Comparison of ENCODE assay signal across 22 cellular contexts in genomic region chr7:101945034-101945758, GRCh38.
DNase-seq lines count a peak whose midpoint lies in the region; ATAC-seq and TF ChIP-seq lines count a peak whose summit lies in the region.
"Had no signal": no experiment of that assay in that cellular context is flagged by ENCODE, and none has a peak within 500 bp of the region (broad histone marks: within the 10 kb centered on the region; RNA-seq: fewer than 3 reads in every experiment).

No MANE protein-coding gene starts in this region.

- H3K18ac ChIP-seq in mesenchymal stem cell (ENCODE audit: low read depth in 1 of 2, low read length in 2 of 2) = no peak overlapping the region

- H2AFZ ChIP-seq in mesenchymal stem cell (ENCODE audit: low read depth, low read length) = no peak overlapping the region

- no peak overlapping the region for H3K4me3 Mint-ChIP-seq in natural killer cell treated with Interleukin-12 subunit alpha and Interleukin-12 subunit beta and Interleukin-15 and Interleukin-18, amount 100 ng/mL, for 72 hours
- H3K4me3 Mint-ChIP-seq in natural killer cell (no peak overlapping the region), neural crest cell (no peak overlapping the region)
- H3K4me3 Mint-ChIP-seq: naive B cell had no signal

- no peaks in the 10 kb centered on the region for H3K9me3 ChIP-seq in mesenchymal stem cell (ENCODE audit: control insufficient read depth, low read length)
- H3K9me3 ChIP-seq: spleen, stomach had no signal

- no peak overlapping the region for H3K27ac ChIP-seq in mesenchymal stem cell (ENCODE audit: low read length, poor library complexity, severe bottlenecking)
- H3K27ac ChIP-seq: HL-60, spleen, VCaP had no signal

- no peak for TF ChIP-seq CTCF in natural killer cell (IDR thresholded peaks at IDR 0.05)
- no peak for TF ChIP-seq CTCF in neural crest cell (conservative IDR thresholded peaks at IDR 0.05)

- peak overlapping the region in 1 of 2 experiments; percentile 7 for H2BK12ac ChIP-seq in mesenchymal stem cell (ENCODE audit: low read length in 2 of 2)

- H3K79me1 ChIP-seq in mesenchymal stem cell (replicated peaks; ENCODE audit: low read length, poor library complexity, severe bottlenecking) = peaks cover 37% of the 10 kb centered on the region

- H3K4me1 Mint-ChIP-seq in natural killer cell treated with Interleukin-12 subunit alpha and Interleukin-12 subunit beta and Interleukin-15 and Interleukin-18, amount 100 ng/mL, for 72 hours (ENCODE audit: low read depth in 2 of 2) = peaks cover 13 to 14% of the 10 kb centered on the region in 2 donors
- H3K4me1 Mint-ChIP-seq in natural killer cell (peaks cover 10 to 30% of the 10 kb centered on the region in 2 donors), neural crest cell (peaks cover 17% of the 10 kb centered on the region)

- WGBS in mesenchymal stem cell = 94% methylated on average over 14 of the region's 15 CpGs

- peak; percentile 38 for DNase-seq in natural killer cell treated with Interleukin-12 subunit alpha and Interleukin-12 subunit beta and Interleukin-15 and Interleukin-18, amount 100 ng/mL, for 72 hours (ENCODE audit: low spot score)
- no peak for DNase-seq in natural killer cell
- peak; percentile 66 for DNase-seq in Right ventricle myocardium superior
- no peak for DNase-seq in neural crest cell (ENCODE audit: low read depth, low spot score)
- no peak for DNase-seq in NCI-H1436 treated with DMSO at 0.1 percent for 48 hours (lab: John Stamatoyannopoulos, UW)
- DNase-seq in mesenchymal stem cell = no peak
- DNase-seq in posterior vena cava (ENCODE audit: low spot score) = no peak
- DNase-seq: activated CD4-positive, alpha-beta T cell treated with anti-CD3 and anti-CD28 coated beads, Interleukin-2, amount 50 U/mL, for 1 hour; activated effector memory CD4-positive, alpha-beta T cell treated with Interleukin-2 at 50 U/mL for 16 hours; C1 segment of cervical spinal cord; MM.1S; naive B cell; NCI-H2171 treated with DMSO at 0.1 percent for 48 hours; NCI-H526; SIG-M5; spleen; stimulated activated CD4-positive, alpha-beta T cell treated with anti-CD3 and anti-CD28 coated beads, Interleukin-4, amount 100 ng/mL, for 24 hours; stomach had no signal

- no peak overlapping the region for H4K91ac ChIP-seq in mesenchymal stem cell (ENCODE audit: low read length)

- peaks cover 27% of the 10 kb centered on the region for H3K4me1 ChIP-seq in mesenchymal stem cell (ENCODE audit: control insufficient read depth, insufficient read depth, low read depth, low read length)

- no peak overlapping the region for H3K4me3 ChIP-seq in mesenchymal stem cell (ENCODE audit: insufficient read depth in 1 of 2, low read depth in 1 of 2, low read length in 2 of 2)
- H3K4me3 ChIP-seq: coronary artery, spleen, stomach had no signal

- no peak overlapping the region for H3K14ac ChIP-seq in mesenchymal stem cell (ENCODE audit: low read length in 2 of 2)

- intact Hi-C loops in natural killer cell (cut with micrococcal nuclease) = no loop called here
- intact Hi-C loops in Right ventricle myocardium superior (cut with DNase I) = no loop called here
- intact Hi-C loops in posterior vena cava (cut with DNase I) = no loop called here

- H4K8ac ChIP-seq in mesenchymal stem cell (ENCODE audit: low read length) = no peak overlapping the region

- H2BK5ac ChIP-seq in mesenchymal stem cell (ENCODE audit: low read depth, low read length, poor library complexity, severe bottlenecking) = no peak overlapping the region

- H3K36me3 Mint-ChIP-seq in natural killer cell treated with Interleukin-12 subunit alpha and Interleukin-12 subunit beta and Interleukin-15 and Interleukin-18, amount 100 ng/mL, for 72 hours = no peaks in the 10 kb centered on the region
- H3K36me3 Mint-ChIP-seq in natural killer cell (no peaks in the 10 kb centered on the region), neural crest cell (ENCODE audit: low read depth) (no peaks in the 10 kb centered on the region)
- H3K36me3 Mint-ChIP-seq: naive B cell had no signal

- no peak overlapping the region for H2BK15ac ChIP-seq in mesenchymal stem cell (ENCODE audit: low read depth, poor library complexity, severe bottlenecking)

- H3K27me3 ChIP-seq in mesenchymal stem cell (ENCODE audit: control insufficient read depth in 1 of 2, insufficient read depth in 1 of 2, low read length in 2 of 2) = no peaks in the 10 kb centered on the region
- H3K27me3 ChIP-seq: spleen, stomach had no signal

- H3K36me3 ChIP-seq in mesenchymal stem cell (ENCODE audit: control insufficient read depth in 1 of 2, insufficient read depth in 2 of 2, low read depth in 1 of 2, low read length in 2 of 2) = no peaks in the 10 kb centered on the region
- H3K36me3 ChIP-seq: stomach had no signal

- H2AK5ac ChIP-seq in mesenchymal stem cell (ENCODE audit: low read length, severe bottlenecking) = no peak overlapping the region

- no peak for ATAC-seq in natural killer cell treated with Interleukin-12 subunit alpha and Interleukin-12 subunit beta and Interleukin-15 and Interleukin-18, amount 100 ng/mL, for 72 hours
- ATAC-seq in natural killer cell (no peak), Right ventricle myocardium superior (ENCODE audit: poor library complexity) (peak; percentile 75), GM18519 (IDR thresholded peaks at IDR 0.05; ENCODE audit: low FRiP score, unreplicated experiment) (no peak)

- H3K9me3 Mint-ChIP-seq in natural killer cell treated with Interleukin-12 subunit alpha and Interleukin-12 subunit beta and Interleukin-15 and Interleukin-18, amount 100 ng/mL, for 72 hours = no peaks in the 10 kb centered on the region
- H3K9me3 Mint-ChIP-seq in natural killer cell = no peaks in the 10 kb centered on the region
- H3K9me3 Mint-ChIP-seq in neural crest cell = no peaks in the 10 kb centered on the region
- H3K9me3 Mint-ChIP-seq: naive B cell had no signal

- no peak overlapping the region for H3K23ac ChIP-seq in mesenchymal stem cell (ENCODE audit: low read length in 2 of 2)

- H3K9ac ChIP-seq in mesenchymal stem cell (ENCODE audit: low read length) = no peak overlapping the region

- H3K27me3 Mint-ChIP-seq in natural killer cell treated with Interleukin-12 subunit alpha and Interleukin-12 subunit beta and Interleukin-15 and Interleukin-18, amount 100 ng/mL, for 72 hours = no peaks in the 10 kb centered on the region
- H3K27me3 Mint-ChIP-seq in natural killer cell (ENCODE audit: low read depth in 2 of 2) = no peaks in the 10 kb centered on the region
- no peaks in the 10 kb centered on the region for H3K27me3 Mint-ChIP-seq in neural crest cell (ENCODE audit: low read depth)
- H3K27me3 Mint-ChIP-seq: naive B cell had no signal

- no peak overlapping the region for H3K4me2 ChIP-seq in mesenchymal stem cell (ENCODE audit: low read length, poor library complexity, severe bottlenecking)

- H3K27ac Mint-ChIP-seq in natural killer cell treated with Interleukin-12 subunit alpha and Interleukin-12 subunit beta and Interleukin-15 and Interleukin-18, amount 100 ng/mL, for 72 hours = no peak overlapping the region
- H3K27ac Mint-ChIP-seq in natural killer cell = no peak overlapping the region
- peak overlapping the region; percentile 30 for H3K27ac Mint-ChIP-seq in neural crest cell (ENCODE audit: unreplicated experiment)

- no peak overlapping the region for H3K4ac ChIP-seq in mesenchymal stem cell (ENCODE audit: low read depth in 1 of 2, low read length in 2 of 2)

- no peak overlapping the region for H2BK120ac ChIP-seq in mesenchymal stem cell (ENCODE audit: low read depth, low read length)

Comparison
In these comparisons a context has a peak if more than half of its experiments do, and no peak if none do; other contexts are left out.
1. DNase-seq: peak in natural killer cell treated with Interleukin-12 subunit alpha and Interleukin-12 subunit beta and Interleukin-15 and Interleukin-18, amount 100 ng/mL, for 72 hours (single experiment) and Right ventricle myocardium superior (single experiment); none in natural killer cell (single experiment), neural crest cell (single experiment), NCI-H1436 treated with DMSO at 0.1 percent for 48 hours (single experiment), mesenchymal stem cell (single experiment) and posterior vena cava (single experiment).